ENCODE assay signal across 1 cellular context in the genomic region with DNA sequence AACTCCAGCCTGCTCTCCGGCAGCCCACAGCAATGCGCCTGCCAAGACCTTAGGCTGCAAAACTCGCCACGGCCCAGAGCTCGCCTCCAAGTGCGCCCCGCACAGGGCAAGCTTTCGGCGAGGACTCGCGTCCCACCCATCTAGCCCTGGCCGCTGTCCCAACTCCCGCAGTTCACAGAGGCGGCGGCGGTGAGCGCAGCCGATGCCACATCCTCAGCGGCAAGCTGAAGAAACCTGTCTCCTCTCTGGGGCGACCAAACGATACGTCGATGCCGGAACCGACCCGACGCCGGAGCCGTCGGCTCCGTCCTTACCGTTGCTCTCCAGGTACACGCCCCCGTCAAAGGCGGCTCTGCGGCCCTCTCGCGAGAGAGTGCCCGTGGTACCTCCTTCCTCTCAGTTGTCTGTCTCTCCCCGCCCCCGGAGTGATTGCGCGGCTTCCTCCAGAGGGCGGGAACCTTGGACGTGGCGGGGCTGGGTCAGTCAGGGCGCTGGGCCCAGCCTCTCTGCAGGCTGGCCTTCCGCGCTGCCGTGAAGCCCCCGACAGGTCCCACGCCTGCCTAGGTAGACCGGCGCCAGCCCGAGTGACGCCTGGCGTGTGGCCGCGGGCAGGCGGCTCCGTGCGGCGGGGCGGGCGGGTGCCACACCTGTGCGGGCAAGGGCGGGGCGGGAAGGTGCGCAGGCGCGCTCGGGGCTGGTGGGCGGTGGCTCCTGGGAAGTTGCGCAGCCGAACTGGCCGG.
TF ChIP-seq lines count a peak whose summit lies in the region.

No MANE protein-coding gene starts in this region.

TF ChIP-seq in HEK293, 187 proteins besides CTCF, POLR2A, EP300 and RAD21 (continued from another document and continues in another):
- TF ChIP-seq, protein P1, sequence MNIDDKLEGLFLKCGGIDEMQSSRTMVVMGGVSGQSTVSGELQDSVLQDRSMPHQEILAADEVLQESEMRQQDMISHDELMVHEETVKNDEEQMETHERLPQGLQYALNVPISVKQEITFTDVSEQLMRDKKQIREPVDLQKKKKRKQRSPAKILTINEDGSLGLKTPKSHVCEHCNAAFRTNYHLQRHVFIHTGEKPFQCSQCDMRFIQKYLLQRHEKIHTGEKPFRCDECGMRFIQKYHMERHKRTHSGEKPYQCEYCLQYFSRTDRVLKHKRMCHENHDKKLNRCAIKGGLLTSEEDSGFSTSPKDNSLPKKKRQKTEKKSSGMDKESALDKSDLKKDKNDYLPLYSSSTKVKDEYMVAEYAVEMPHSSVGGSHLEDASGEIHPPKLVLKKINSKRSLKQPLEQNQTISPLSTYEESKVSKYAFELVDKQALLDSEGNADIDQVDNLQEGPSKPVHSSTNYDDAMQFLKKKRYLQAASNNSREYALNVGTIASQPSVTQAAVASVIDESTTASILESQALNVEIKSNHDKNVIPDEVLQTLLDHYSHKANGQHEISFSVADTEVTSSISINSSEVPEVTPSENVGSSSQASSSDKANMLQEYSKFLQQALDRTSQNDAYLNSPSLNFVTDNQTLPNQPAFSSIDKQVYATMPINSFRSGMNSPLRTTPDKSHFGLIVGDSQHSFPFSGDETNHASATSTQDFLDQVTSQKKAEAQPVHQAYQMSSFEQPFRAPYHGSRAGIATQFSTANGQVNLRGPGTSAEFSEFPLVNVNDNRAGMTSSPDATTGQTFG (tag by site-specific recombination; IDR thresholded peaks at IDR 0.05; ENCODE audit: borderline replicate concordance) = no peak
- TF ChIP-seq ZNF658 (tag by site-specific recombination; IDR thresholded peaks at IDR 0.05) (no peak), ZNF155 (tag by site-specific recombination; IDR thresholded peaks at IDR 0.05) (no peak), YY1 (tag by site-specific recombination; IDR thresholded peaks at IDR 0.05) (no peak), MYNN (tag by site-specific recombination; IDR thresholded peaks at IDR 0.05; ENCODE audit: borderline replicate concordance) (no peak), ZIC2 (tag by site-specific recombination; IDR thresholded peaks at IDR 0.05) (peak; percentile 10; the same call in 1 of the 2 replicates), ZNF16 (tag by site-specific recombination; IDR thresholded peaks at IDR 0.05; ENCODE audit: low read depth) (no peak), KLF16 (tag by site-specific recombination; IDR thresholded peaks at IDR 0.05) (peak; percentile 95), IKZF3 (tag by site-specific recombination; IDR thresholded peaks at IDR 0.05) (peak; percentile 17; the same call in 1 of the 2 replicates), ZBTB17 (tag by site-specific recombination; IDR thresholded peaks at IDR 0.05) (peak; percentile 94), ZNF223 (tag by site-specific recombination; IDR thresholded peaks at IDR 0.05) (no peak), ZBTB7A (tag by site-specific recombination; IDR thresholded peaks at IDR 0.05; ENCODE audit: low read depth) (no peak; the same call in 1 of the 2 replicates), ZNF239 (tag by site-specific recombination; IDR thresholded peaks at IDR 0.05) (no peak), HOXD13 (CRISPR knock-in tag; IDR thresholded peaks at IDR 0.05; ENCODE audit: borderline replicate concordance) (no peak), ZSCAN23 (tag by site-specific recombination; IDR thresholded peaks at IDR 0.05) (no peak), YY2 (tag by site-specific recombination; IDR thresholded peaks at IDR 0.05) (no peak), ZNF157 (tag by site-specific recombination; IDR thresholded peaks at IDR 0.05) (no peak), ZNF571 (tag by site-specific recombination; IDR thresholded peaks at IDR 0.05) (no peak), ZNF629 (tag by site-specific recombination; IDR thresholded peaks at IDR 0.05) (peak; percentile 51; the same call in 1 of the 2 replicates), SALL2 (tag by site-specific recombination; IDR thresholded peaks at IDR 0.05; ENCODE audit: borderline replicate concordance) (no peak), ZNF302 (tag by site-specific recombination; IDR thresholded peaks at IDR 0.05; ENCODE audit: low read depth) (no peak), ZNF529 (tag by site-specific recombination; IDR thresholded peaks at IDR 0.05; ENCODE audit: insufficient replicate concordance) (no peak), ZNF585B (tag by site-specific recombination; IDR thresholded peaks at IDR 0.05) (no peak; the same call in 1 of the 2 replicates), ZFP69B (tag by site-specific recombination; IDR thresholded peaks at IDR 0.05) (peak; percentile 30; the same call in 1 of the 2 replicates), ZNF112 (tag by site-specific recombination; IDR thresholded peaks at IDR 0.05) (no peak), TCF7L2 (IDR thresholded peaks at IDR 0.05; ENCODE audit: borderline replicate concordance, low read depth, low read length) (no peak), ZNF324 (tag by site-specific recombination; IDR thresholded peaks at IDR 0.05) (no peak; the same call in 1 of the 2 replicates), ZNF24 (tag by site-specific recombination; IDR thresholded peaks at IDR 0.05) (0 out of 2 replicates have a peak, but pooled peaks have one; percentile 48), ZFHX2 (tag by site-specific recombination; conservative IDR thresholded peaks at IDR 0.05) (peak; percentile 81), FEZF1 (tag by site-specific recombination; IDR thresholded peaks at IDR 0.05) (no peak), ZNF555 (tag by site-specific recombination; conservative IDR thresholded peaks at IDR 0.05) (no peak), ZNF473 (tag by site-specific recombination; IDR thresholded peaks at IDR 0.05) (no peak), ZNF747 (tag by site-specific recombination; IDR thresholded peaks at IDR 0.05) (no peak), ZNF133 (tag by site-specific recombination; IDR thresholded peaks at IDR 0.05) (no peak), BCL11A (tag by site-specific recombination; IDR thresholded peaks at IDR 0.05; ENCODE audit: low read depth) (no peak), ZNF561 (tag by site-specific recombination; IDR thresholded peaks at IDR 0.05; ENCODE audit: borderline replicate concordance) (peak; percentile 56; the same call in 1 of the 2 replicates), ZNF501 (tag by site-specific recombination; IDR thresholded peaks at IDR 0.05) (peak; percentile 96), ZNF544 (tag by site-specific recombination; IDR thresholded peaks at IDR 0.05) (no peak), ZNF391 (tag by site-specific recombination; IDR thresholded peaks at IDR 0.05; ENCODE audit: borderline replicate concordance, low read depth) (peak; percentile 73; the same call in 1 of the 2 replicates), KLF9 (tag by site-specific recombination; IDR thresholded peaks at IDR 0.05; ENCODE audit: low read depth) (peak; percentile 95), ZNF610 (tag by site-specific recombination; IDR thresholded peaks at IDR 0.05; ENCODE audit: borderline replicate concordance) (no peak), ZNF514 (tag by site-specific recombination; IDR thresholded peaks at IDR 0.05) (no peak), ZNF214 (tag by site-specific recombination; IDR thresholded peaks at IDR 0.05; ENCODE audit: borderline replicate concordance) (no peak), ZNF660 (tag by site-specific recombination; IDR thresholded peaks at IDR 0.05) (no peak), ZNF530 (tag by site-specific recombination; IDR thresholded peaks at IDR 0.05; ENCODE audit: low read depth) (no peak)
- TF ChIP-seq, protein P2, sequence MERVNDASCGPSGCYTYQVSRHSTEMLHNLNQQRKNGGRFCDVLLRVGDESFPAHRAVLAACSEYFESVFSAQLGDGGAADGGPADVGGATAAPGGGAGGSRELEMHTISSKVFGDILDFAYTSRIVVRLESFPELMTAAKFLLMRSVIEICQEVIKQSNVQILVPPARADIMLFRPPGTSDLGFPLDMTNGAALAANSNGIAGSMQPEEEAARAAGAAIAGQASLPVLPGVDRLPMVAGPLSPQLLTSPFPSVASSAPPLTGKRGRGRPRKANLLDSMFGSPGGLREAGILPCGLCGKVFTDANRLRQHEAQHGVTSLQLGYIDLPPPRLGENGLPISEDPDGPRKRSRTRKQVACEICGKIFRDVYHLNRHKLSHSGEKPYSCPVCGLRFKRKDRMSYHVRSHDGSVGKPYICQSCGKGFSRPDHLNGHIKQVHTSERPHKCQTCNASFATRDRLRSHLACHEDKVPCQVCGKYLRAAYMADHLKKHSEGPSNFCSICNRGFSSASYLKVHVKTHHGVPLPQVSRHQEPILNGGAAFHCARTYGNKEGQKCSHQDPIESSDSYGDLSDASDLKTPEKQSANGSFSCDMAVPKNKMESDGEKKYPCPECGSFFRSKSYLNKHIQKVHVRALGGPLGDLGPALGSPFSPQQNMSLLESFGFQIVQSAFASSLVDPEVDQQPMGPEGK (tag by site-specific recombination; IDR thresholded peaks at IDR 0.05) = peak; percentile 70; the same call in 1 of the 2 replicates
- TF ChIP-seq, protein P3, sequence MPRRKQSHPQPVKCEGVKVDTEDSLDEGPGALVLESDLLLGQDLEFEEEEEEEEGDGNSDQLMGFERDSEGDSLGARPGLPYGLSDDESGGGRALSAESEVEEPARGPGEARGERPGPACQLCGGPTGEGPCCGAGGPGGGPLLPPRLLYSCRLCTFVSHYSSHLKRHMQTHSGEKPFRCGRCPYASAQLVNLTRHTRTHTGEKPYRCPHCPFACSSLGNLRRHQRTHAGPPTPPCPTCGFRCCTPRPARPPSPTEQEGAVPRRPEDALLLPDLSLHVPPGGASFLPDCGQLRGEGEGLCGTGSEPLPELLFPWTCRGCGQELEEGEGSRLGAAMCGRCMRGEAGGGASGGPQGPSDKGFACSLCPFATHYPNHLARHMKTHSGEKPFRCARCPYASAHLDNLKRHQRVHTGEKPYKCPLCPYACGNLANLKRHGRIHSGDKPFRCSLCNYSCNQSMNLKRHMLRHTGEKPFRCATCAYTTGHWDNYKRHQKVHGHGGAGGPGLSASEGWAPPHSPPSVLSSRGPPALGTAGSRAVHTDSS (tag by site-specific recombination; IDR thresholded peaks at IDR 0.05) = no peak
- TF ChIP-seq, protein P4, sequence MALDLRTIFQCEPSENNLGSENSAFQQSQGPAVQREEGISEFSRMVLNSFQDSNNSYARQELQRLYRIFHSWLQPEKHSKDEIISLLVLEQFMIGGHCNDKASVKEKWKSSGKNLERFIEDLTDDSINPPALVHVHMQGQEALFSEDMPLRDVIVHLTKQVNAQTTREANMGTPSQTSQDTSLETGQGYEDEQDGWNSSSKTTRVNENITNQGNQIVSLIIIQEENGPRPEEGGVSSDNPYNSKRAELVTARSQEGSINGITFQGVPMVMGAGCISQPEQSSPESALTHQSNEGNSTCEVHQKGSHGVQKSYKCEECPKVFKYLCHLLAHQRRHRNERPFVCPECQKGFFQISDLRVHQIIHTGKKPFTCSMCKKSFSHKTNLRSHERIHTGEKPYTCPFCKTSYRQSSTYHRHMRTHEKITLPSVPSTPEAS (tag by site-specific recombination; IDR thresholded peaks at IDR 0.05) = no peak
- TF ChIP-seq, protein P5, sequence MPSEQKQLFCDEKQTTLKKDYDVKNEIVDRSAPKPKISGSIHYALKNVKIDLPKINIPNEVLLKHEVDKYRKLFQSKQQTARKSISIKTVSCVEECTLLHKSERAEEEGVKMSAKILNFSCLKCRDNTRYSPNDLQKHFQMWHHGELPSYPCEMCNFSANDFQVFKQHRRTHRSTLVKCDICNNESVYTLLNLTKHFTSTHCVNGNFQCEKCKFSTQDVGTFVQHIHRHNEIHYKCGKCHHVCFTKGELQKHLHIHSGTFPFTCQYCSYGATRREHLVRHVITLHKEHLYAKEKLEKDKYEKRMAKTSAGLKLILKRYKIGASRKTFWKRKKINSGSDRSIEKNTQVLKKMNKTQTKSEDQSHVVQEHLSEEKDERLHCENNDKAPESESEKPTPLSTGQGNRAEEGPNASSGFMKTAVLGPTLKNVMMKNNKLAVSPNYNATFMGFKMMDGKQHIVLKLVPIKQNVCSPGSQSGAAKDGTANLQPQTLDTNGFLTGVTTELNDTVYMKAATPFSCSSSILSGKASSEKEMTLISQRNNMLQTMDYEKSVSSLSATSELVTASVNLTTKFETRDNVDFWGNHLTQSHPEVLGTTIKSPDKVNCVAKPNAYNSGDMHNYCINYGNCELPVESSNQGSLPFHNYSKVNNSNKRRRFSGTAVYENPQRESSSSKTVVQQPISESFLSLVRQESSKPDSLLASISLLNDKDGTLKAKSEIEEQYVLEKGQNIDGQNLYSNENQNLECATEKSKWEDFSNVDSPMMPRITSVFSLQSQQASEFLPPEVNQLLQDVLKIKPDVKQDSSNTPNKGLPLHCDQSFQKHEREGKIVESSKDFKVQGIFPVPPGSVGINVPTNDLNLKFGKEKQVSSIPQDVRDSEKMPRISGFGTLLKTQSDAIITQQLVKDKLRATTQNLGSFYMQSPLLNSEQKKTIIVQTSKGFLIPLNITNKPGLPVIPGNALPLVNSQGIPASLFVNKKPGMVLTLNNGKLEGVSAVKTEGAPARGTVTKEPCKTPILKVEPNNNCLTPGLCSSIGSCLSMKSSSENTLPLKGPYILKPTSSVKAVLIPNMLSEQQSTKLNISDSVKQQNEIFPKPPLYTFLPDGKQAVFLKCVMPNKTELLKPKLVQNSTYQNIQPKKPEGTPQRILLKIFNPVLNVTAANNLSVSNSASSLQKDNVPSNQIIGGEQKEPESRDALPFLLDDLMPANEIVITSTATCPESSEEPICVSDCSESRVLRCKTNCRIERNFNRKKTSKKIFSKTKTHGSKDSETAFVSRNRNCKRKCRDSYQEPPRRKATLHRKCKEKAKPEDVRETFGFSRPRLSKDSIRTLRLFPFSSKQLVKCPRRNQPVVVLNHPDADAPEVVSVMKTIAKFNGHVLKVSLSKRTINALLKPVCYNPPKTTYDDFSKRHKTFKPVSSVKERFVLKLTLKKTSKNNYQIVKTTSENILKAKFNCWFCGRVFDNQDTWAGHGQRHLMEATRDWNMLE (tag by site-specific recombination; conservative IDR thresholded peaks at IDR 0.05; ENCODE audit: low read depth) = no peak
- TF ChIP-seq, protein P6, sequence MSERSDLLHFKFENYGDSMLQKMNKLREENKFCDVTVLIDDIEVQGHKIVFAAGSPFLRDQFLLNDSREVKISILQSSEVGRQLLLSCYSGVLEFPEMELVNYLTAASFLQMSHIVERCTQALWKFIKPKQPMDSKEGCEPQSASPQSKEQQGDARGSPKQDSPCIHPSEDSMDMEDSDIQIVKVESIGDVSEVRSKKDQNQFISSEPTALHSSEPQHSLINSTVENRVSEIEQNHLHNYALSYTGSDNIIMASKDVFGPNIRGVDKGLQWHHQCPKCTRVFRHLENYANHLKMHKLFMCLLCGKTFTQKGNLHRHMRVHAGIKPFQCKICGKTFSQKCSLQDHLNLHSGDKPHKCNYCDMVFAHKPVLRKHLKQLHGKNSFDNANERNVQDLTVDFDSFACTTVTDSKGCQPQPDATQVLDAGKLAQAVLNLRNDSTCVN (tag by site-specific recombination; optimal IDR thresholded peaks at IDR 0.05) = peak; percentile 90
- TF ChIP-seq, protein P7, sequence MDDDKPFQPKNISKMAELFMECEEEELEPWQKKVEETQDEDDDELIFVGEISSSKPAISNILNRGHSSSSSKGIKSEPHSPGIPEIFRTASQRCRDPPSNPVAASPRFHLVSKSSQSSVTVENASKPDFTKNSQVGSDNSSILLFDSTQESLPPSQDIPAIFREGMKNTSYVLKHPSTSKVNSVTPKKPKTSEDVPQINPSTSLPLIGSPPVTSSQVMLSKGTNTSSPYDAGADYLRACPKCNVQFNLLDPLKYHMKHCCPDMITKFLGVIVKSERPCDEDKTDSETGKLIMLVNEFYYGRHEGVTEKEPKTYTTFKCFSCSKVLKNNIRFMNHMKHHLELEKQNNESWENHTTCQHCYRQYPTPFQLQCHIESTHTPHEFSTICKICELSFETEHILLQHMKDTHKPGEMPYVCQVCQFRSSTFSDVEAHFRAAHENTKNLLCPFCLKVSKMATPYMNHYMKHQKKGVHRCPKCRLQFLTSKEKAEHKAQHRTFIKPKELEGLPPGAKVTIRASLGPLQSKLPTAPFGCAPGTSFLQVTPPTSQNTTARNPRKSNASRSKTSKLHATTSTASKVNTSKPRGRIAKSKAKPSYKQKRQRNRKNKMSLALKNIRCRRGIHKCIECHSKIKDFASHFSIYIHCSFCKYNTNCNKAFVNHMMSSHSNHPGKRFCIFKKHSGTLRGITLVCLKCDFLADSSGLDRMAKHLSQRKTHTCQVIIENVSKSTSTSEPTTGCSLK (tag by site-specific recombination; IDR thresholded peaks at IDR 0.05) = no peak
